In the genomic region with DNA sequence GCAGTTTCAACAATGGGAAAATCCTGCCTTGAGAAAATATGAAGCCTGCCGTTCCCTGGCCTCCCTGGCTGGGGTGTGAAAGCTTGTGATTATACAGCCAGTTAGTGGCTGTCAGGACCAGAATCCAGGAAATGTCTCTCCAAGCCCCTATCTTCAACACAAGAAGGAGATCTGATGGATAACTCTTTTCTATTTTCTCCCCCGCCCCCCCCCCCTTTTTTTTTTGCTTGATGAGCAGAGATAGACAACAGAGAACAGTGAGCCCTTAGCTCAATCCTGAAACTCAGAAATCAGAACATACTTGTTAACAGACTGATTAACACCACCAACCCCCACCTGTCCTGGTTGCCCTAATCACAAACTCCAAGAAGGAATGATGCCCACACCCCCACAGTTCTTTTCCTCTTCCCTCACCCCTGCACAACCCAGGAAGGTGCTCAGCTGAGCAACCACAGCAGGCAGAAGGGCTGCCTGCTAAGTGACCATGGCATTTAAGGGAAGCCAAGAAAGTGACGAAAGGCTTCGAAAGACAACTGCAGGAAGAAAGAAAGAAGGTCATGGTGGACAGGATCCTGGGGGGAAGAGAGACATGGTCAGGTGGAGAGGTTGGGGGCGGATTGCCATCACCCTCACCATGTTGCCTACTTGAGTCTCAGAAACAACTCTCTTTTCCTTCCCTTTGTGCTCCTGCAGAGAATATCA, we compare ENCODE assay signal across 16 cellular contexts. TPM values are rescaled to one million over a fixed set of nuclear protein-coding genes. Genes with fewer than 3 reads are reported as not detected.
DNase-seq lines count a peak whose midpoint lies in the region; ATAC-seq, FAIRE-seq and TF ChIP-seq lines count a peak whose summit lies in the region.
"Had no signal": no experiment of that assay in that cellular context is flagged by ENCODE, and none has a peak within 500 bp of the region (broad histone marks: within the 10 kb centered on the region; RNA-seq: fewer than 3 reads in every experiment).

No MANE protein-coding gene starts in this region.

- H3K4me2 ChIP-seq in Karpas-422 (ENCODE audit: low read depth, low read length, poor library complexity, severe bottlenecking) (no peak overlapping the region), K562 (ENCODE audit: insufficient read depth, low read length) (no peak overlapping the region), trophoblast cell (ENCODE audit: low read length) (no peak overlapping the region)

- peaks cover 56% of the 10 kb centered on the region for H3K4me1 ChIP-seq in Karpas-422 (ENCODE audit: low read length)
- H3K4me1 ChIP-seq in K562 (replicated peaks in 1 of 2; ENCODE audit: control insufficient read depth in 2 of 2, insufficient read depth in 2 of 2, low read length in 2 of 2): peaks cover 0 to 10% of the 10 kb centered on the region in 2 experiments; a peak in 2 of 5 replicates
- H3K4me1 ChIP-seq in trophoblast cell (ENCODE audit: control insufficient read depth in 1 of 2, insufficient read depth in 2 of 2, low read length in 2 of 2): peaks cover 20 to 27% of the 10 kb centered on the region in 2 experiments
- no peaks in the 10 kb centered on the region for H3K4me1 ChIP-seq in A673 (ENCODE audit: insufficient read depth, low read length, poor library complexity, severe bottlenecking)
- H3K4me1 ChIP-seq: left ventricle myocardium inferior, uterus had no signal

- TF ChIP-seq RAD21 in K562 (CRISPR knock-in tag; conservative IDR thresholded peaks at IDR 0.05 in 1 of 2, IDR thresholded peaks at IDR 0.05 in 1 of 2): no peak; a peak in 1 of 4 replicates

- H2BK120ac ChIP-seq in trophoblast cell (ENCODE audit: insufficient read depth, low read length, poor library complexity): peak overlapping the region; percentile 100

- H3K9me2 ChIP-seq in Karpas-422 (replicated peaks; ENCODE audit: insufficient read depth, low read length): no peaks in the 10 kb centered on the region

- FAIRE-seq in K562 (lab: Jason Lieb, UNC): no peak
- FAIRE-seq: endothelial cell of umbilical vein had no signal

- H3K27ac ChIP-seq in Karpas-422 (ENCODE audit: low read length): peak overlapping the region; percentile 96
- no peak overlapping the region for H3K27ac ChIP-seq in K562 (ENCODE audit: extremely low read depth, low read depth, low read length)
- H3K27ac ChIP-seq in trophoblast cell (ENCODE audit: low read depth, low read length): peak overlapping the region; percentile 35
- H3K27ac ChIP-seq in A673 (ENCODE audit: low read depth, low read length, poor library complexity, severe bottlenecking): no peak overlapping the region
- H3K27ac ChIP-seq: left ventricle myocardium inferior, uterus had no signal

- no peak overlapping the region for H2AFZ ChIP-seq in Karpas-422 (ENCODE audit: low read length)
- no peak overlapping the region for H2AFZ ChIP-seq in K562 (ENCODE audit: low read depth, low read length)
- H2AFZ ChIP-seq in trophoblast cell (ENCODE audit: insufficient read depth, low read length, poor library complexity): peak overlapping the region; percentile 50

- no peak overlapping the region for H3K4me3 ChIP-seq in Karpas-422 (ENCODE audit: low read length)
- H3K4me3 ChIP-seq in K562: no peak overlapping the region
- no peak overlapping the region for H3K4me3 ChIP-seq in trophoblast cell (ENCODE audit: low read depth, low read length)
- H3K4me3 ChIP-seq in A673 (ENCODE audit: low read depth, low read length, poor library complexity, severe bottlenecking): no peak overlapping the region
- H3K4me3 ChIP-seq: left ventricle myocardium inferior, uterus had no signal

- no peaks in the 10 kb centered on the region for H3K27me3 Mint-ChIP-seq in T-helper 2 cell treated with Interferon-gamma antibody and Interleukin-4, amounts not matched to agents 5 μg/mL and 100 μg/mL, for 36 hours (ENCODE audit: low read depth)

- peak overlapping the region; percentile 86 for H2BK12ac ChIP-seq in trophoblast cell (ENCODE audit: low read length)

- no peaks in the 10 kb centered on the region for H4K20me1 ChIP-seq in Karpas-422 (ENCODE audit: insufficient read depth, low read depth, low read length)
- no peaks in the 10 kb centered on the region for H4K20me1 ChIP-seq in K562 (replicated peaks; ENCODE audit: control insufficient read depth, insufficient read depth, low read length)

- peaks cover 31% of the 10 kb centered on the region for H3K79me1 ChIP-seq in trophoblast cell (ENCODE audit: low read length)

- POLR2A ChIA-PET in K562 (lab: Yijun Ruan, JAX) (no interaction called here), A673 (lab: Charles Lee; ENCODE audit: low non-redundant PET) (no interaction called here)

- H3K9me1 ChIP-seq in K562 (ENCODE audit: control insufficient read depth, insufficient read depth, low read length): no peaks in the 10 kb centered on the region

- no peaks in the 10 kb centered on the region for H3K27me3 ChIP-seq in Karpas-422 (ENCODE audit: low read length)
- peaks cover 0 to 5% of the 10 kb centered on the region in 2 experiments; a peak in 1 of 5 replicates for H3K27me3 ChIP-seq in K562 (ENCODE audit: control insufficient read depth in 2 of 2, insufficient read depth in 2 of 2, low read length in 2 of 2)
- H3K27me3 ChIP-seq in trophoblast cell (ENCODE audit: insufficient read depth, low read length): no peaks in the 10 kb centered on the region
- peaks cover 42% of the 10 kb centered on the region for H3K27me3 ChIP-seq in A673 (replicated peaks; ENCODE audit: insufficient read depth, low read depth, low read length, poor library complexity)
- H3K27me3 ChIP-seq: uterus had no signal

- H3K36me3 ChIP-seq in Karpas-422 (ENCODE audit: insufficient read depth, low read length) (no peaks in the 10 kb centered on the region), K562 (ENCODE audit: control insufficient read depth, insufficient read depth, low read length) (no peaks in the 10 kb centered on the region), trophoblast cell (ENCODE audit: control insufficient read depth in 1 of 2, insufficient read depth in 2 of 2, low read length in 2 of 2) (no peaks in the 10 kb centered on the region), A673 (ENCODE audit: insufficient read depth, low read length, poor library complexity, severe bottlenecking) (no peaks in the 10 kb centered on the region)
- H3K36me3 ChIP-seq: left ventricle myocardium inferior, uterus had no signal

- H3K27ac Mint-ChIP-seq in T-helper 2 cell treated with Interferon-gamma antibody and Interleukin-4, amounts not matched to agents 5 μg/mL and 100 μg/mL, for 36 hours: peak overlapping the region; percentile 90

- H4K91ac ChIP-seq in trophoblast cell (ENCODE audit: low read depth, low read length): peak overlapping the region; percentile 86

- no peak overlapping the region for H3K23ac ChIP-seq in trophoblast cell (ENCODE audit: low read length)

- ATAC-seq in K562: peak; percentile 28; the same call in 2 of the 3 replicates
- no peak for ATAC-seq in GM19463 (IDR thresholded peaks at IDR 0.05; ENCODE audit: unreplicated experiment)
- ATAC-seq: activated T-cell treated with anti-CD3 and anti-CD28 coated beads, Interleukin-2, amount 50 U/mL, for 4 hours had no signal

- H3K9me3 Mint-ChIP-seq in T-helper 2 cell treated with Interferon-gamma antibody and Interleukin-4, amounts not matched to agents 5 μg/mL and 100 μg/mL, for 36 hours: no peaks in the 10 kb centered on the region
- H3K9me3 Mint-ChIP-seq: activated T-cell treated with anti-CD3 and anti-CD28 coated beads, Interleukin-2, amount 50 U/mL, for 4 hours had no signal

- no peak for TF ChIP-seq EP300 in K562 (IDR thresholded peaks at IDR 0.05; ENCODE audit: low read length)

- peak overlapping the region; percentile 49 for H2AK5ac ChIP-seq in trophoblast cell (ENCODE audit: low read length)

- H4K12ac ChIP-seq in trophoblast cell (ENCODE audit: low read depth, low read length): no peak overlapping the region

- no peak for TF ChIP-seq POLR2A in K562 (conservative IDR thresholded peaks at IDR 0.05)

- H3K9ac ChIP-seq in Karpas-422 (ENCODE audit: low read length): no peak overlapping the region
- no peak overlapping the region for H3K9ac ChIP-seq in K562 (ENCODE audit: insufficient read depth in 1 of 2, low read depth in 2 of 2, low read length in 2 of 2)
- H3K9ac ChIP-seq in trophoblast cell (ENCODE audit: low read length): no peak overlapping the region

- no peak for DNase-seq in T-helper 2 cell treated with Interferon-gamma antibody and Interleukin-4, amounts not matched to agents 5 μg/mL and 100 μg/mL, for 36 hours (ENCODE audit: low spot score)
- no peak for DNase-seq in T-helper 2 cell
- DNase-seq in Karpas-422: no peak
- DNase-seq in K562 (ENCODE audit: extremely low read depth in 1 of 4, low spot score in 3 of 4): no peak
- peak in 1 of 2 donors; percentile 38 for DNase-seq in trophoblast cell
- no peak for DNase-seq in epidermal melanocyte (ENCODE audit: insufficient read length, low spot score)
- no peak for DNase-seq in A673 (ENCODE audit: low spot score)
- DNase-seq: activated T-cell treated with anti-CD3 and anti-CD28 coated beads, Interleukin-2, amount 50 U/mL, for 4 hours; DMS53; left ventricle myocardium inferior; NCI-H1048; stimulated activated CD4-positive, alpha-beta T cell treated with anti-CD3 and anti-CD28 coated beads, Interleukin-15, amount 100 ng/mL, for 24 hours; uterus had no signal

- no peaks in the 10 kb centered on the region for H3K9me3 ChIP-seq in Karpas-422 (ENCODE audit: low read length)
- no peaks in the 10 kb centered on the region for H3K9me3 ChIP-seq in K562 (replicated peaks; ENCODE audit: control insufficient read depth, insufficient read depth, low read depth, low read length)
- H3K9me3 ChIP-seq in trophoblast cell (ENCODE audit: insufficient read depth, low read depth, low read length): no peaks in the 10 kb centered on the region
- no peaks in the 10 kb centered on the region for H3K9me3 ChIP-seq in A673 (ENCODE audit: low read depth, low read length, poor library complexity, severe bottlenecking)
- H3K9me3 ChIP-seq: left ventricle myocardium inferior, uterus had no signal

- TF ChIP-seq CTCF in K562 (IDR thresholded peaks at IDR 0.05 in 2 of 3, conservative IDR thresholded peaks at IDR 0.05 in 1 of 3; ENCODE audit: insufficient read depth in 2 of 3, low read depth in 1 of 3, low read length in 3 of 3): no peak
- no peak for TF ChIP-seq CTCF in A673 (conservative IDR thresholded peaks at IDR 0.05; ENCODE audit: low read depth, low read length)

- no peaks in the 10 kb centered on the region for H3K36me3 Mint-ChIP-seq in T-helper 2 cell treated with Interferon-gamma antibody and Interleukin-4, amounts not matched to agents 5 μg/mL and 100 μg/mL, for 36 hours (ENCODE audit: low read depth)

- H3K4me3 Mint-ChIP-seq in T-helper 2 cell treated with Interferon-gamma antibody and Interleukin-4, amounts not matched to agents 5 μg/mL and 100 μg/mL, for 36 hours: peak overlapping the region; percentile 74

- H3K4me1 Mint-ChIP-seq in T-helper 2 cell treated with Interferon-gamma antibody and Interleukin-4, amounts not matched to agents 5 μg/mL and 100 μg/mL, for 36 hours (ENCODE audit: low read depth): peaks cover 67% of the 10 kb centered on the region

- H3K79me2 ChIP-seq in Karpas-422 (ENCODE audit: low read length) (no peaks in the 10 kb centered on the region), K562 (ENCODE audit: control insufficient read depth, insufficient read depth, low read length) (no peaks in the 10 kb centered on the region), trophoblast cell (ENCODE audit: control insufficient read depth, insufficient read depth, low read length, poor library complexity) (peaks cover 5% of the 10 kb centered on the region)

- peak overlapping the region; percentile 30 for H4K8ac ChIP-seq in trophoblast cell (ENCODE audit: low read depth, low read length)

- peak overlapping the region; percentile 43 for H3K18ac ChIP-seq in trophoblast cell (ENCODE audit: low read length)

- BruUV-seq in K562 (replicated peaks; lab: Mats Ljungman, UMichigan): no TSS peak
- BruUV-seq in A673 (replicated peaks; lab: Mats Ljungman, UMichigan): no TSS peak

- in situ Hi-C loops in K562 (cut with MboI): no loop called here

- CTCF ChIA-PET in K562 (lab: Yijun Ruan, JAX; ENCODE audit: low intra/inter-chr PET ratio): no interaction called here
- CTCF ChIA-PET in A673 (lab: Charles Lee): no interaction called here

- intact Hi-C loops in K562 (cut with micrococcal nuclease): loop anchor here (10.0 kb wide), 1 partner anchor 452 kb away; no protein-coding TSS in a partner anchor
- intact Hi-C loops in A673 (cut with micrococcal nuclease; ENCODE audit: unreplicated experiment): no loop called here

- H3K14ac ChIP-seq in trophoblast cell (ENCODE audit: low read length): peak overlapping the region; percentile 57

- WGBS in K562 (ENCODE audit: insufficient coverage, low coverage, missing lambda C conversion rate): 13% methylated on average over 5 of the region's 5 CpGs
- WGBS in trophoblast cell (ENCODE audit: extremely low coverage, insufficient coverage, insufficient read length): no CpG with 5 or more reads among the region's 5 CpGs

- H3K4ac ChIP-seq in trophoblast cell (ENCODE audit: low read depth, low read length): peak overlapping the region; percentile 50

- peak overlapping the region; percentile 84 for H2BK5ac ChIP-seq in trophoblast cell (ENCODE audit: low read depth, low read length, poor library complexity)

RNA-seq across cellular contexts. Expression of gene DENND2D, which starts 12.3 kb away (rescaled TPM):
- 80.2 and 90.9 TPM in 2 replicates for total RNA-seq in Karpas-422 (2014; rRNA removed; shearing (Covaris generic); ENCODE audit: low replicate concordance)
- total RNA-seq in K562 (2011; cell fraction: chromatin; rRNA removed; ENCODE audit: low replicate concordance): not detected in 2 replicates
- not detected in 2 replicates for total RNA-seq in K562 (2011; cell fraction: nucleolus; rRNA removed)
- not detected in 2 replicates for total RNA-seq in K562 (2011; cell fraction: nucleoplasm; rRNA removed)
- total RNA-seq in K562 (2014; rRNA removed) (not detected in 2 replicates), K562 (2014; rRNA removed; fragmentation: Illumina TruSeq; extraction: Trizol) (not detected in 2 replicates), K562 (2015; rRNA removed; fragmentation: Illumina TruSeq; extraction: Trizol) (0.15 TPM in 1 of 2 replicates, not detected in the other), K562 (2021) (0.36 and 0.44 TPM in 2 replicates), A673 (2021) (not detected in 2 replicates)
- polyA plus RNA-seq in K562 (2011; rRNA removed) (not detected in 2 replicates), K562 (2014; fragmentation: Illumina TruSeq; extraction: Trizol) (0.13 TPM in 1 of 2 replicates, not detected in the other), K562 (2014; fragmentation: Nextera tagmentation; extraction: Ambion mirVana) (under 1 TPM in 1 of 2 experiments, not detected in 1; 0.08 TPM), K562 (2014; rRNA removed) (not detected in 2 replicates)
- polyA plus RNA-seq in K562 (2011; cell fraction: cytosol; rRNA removed): 0.10 TPM in 1 of 2 replicates, not detected in the other
- not detected in 2 replicates for polyA plus RNA-seq in K562 (2011; cell fraction: nucleus; rRNA removed)
- polyA plus RNA-seq in K562 (2012): 0.17 and 0.33 TPM in 2 replicates
- polyA minus RNA-seq in K562 (2011; rRNA and poly(A)+ RNA removed): 0.11 TPM in 1 of 2 replicates, not detected in the other
- not detected in 2 replicates for polyA minus RNA-seq in K562 (2011; cell fraction: cytosol; rRNA and poly(A)+ RNA removed)
- polyA minus RNA-seq in K562 (2011; cell fraction: nucleus; rRNA and poly(A)+ RNA removed): 0.13 TPM in 1 of 2 replicates, not detected in the other
- 4.9 and 5.1 TPM in 2 replicates for polyA plus RNA-seq in trophoblast cell (2013)
- total RNA-seq: osteocyte had no signal

RNA-seq across cellular contexts. Expression of gene CHI3L2, which starts 14.7 kb away (rescaled TPM):
- total RNA-seq in Karpas-422 (2014; rRNA removed; shearing (Covaris generic); ENCODE audit: low replicate concordance): not detected in 2 replicates
- not detected in 2 replicates for total RNA-seq in K562 (2011; cell fraction: chromatin; rRNA removed; ENCODE audit: low replicate concordance)
- total RNA-seq in K562 (2011; cell fraction: nucleolus; rRNA removed): not detected in 2 replicates
- total RNA-seq in K562 (2011; cell fraction: nucleoplasm; rRNA removed): not detected in 2 replicates
- total RNA-seq in K562 (2014; rRNA removed) (not detected in 2 replicates), K562 (2014; rRNA removed; fragmentation: Illumina TruSeq; extraction: Trizol) (not detected in 2 replicates), K562 (2015; rRNA removed; fragmentation: Illumina TruSeq; extraction: Trizol) (0.07 TPM in 1 of 2 replicates, not detected in the other), K562 (2021) (0.27 TPM in 1 of 2 replicates, not detected in the other), A673 (2021) (not detected in 2 replicates)
- polyA plus RNA-seq in K562 (2011; rRNA removed) (0.05 and 0.15 TPM in 2 replicates), K562 (2014; fragmentation: Illumina TruSeq; extraction: Trizol) (not detected in 2 replicates), K562 (2014; fragmentation: Nextera tagmentation; extraction: Ambion mirVana) (not detected), K562 (2014; rRNA removed) (0.22 TPM in 1 of 2 replicates, not detected in the other)
- polyA plus RNA-seq in K562 (2011; cell fraction: cytosol; rRNA removed): 0.19 TPM in 1 of 2 replicates, not detected in the other
- polyA plus RNA-seq in K562 (2011; cell fraction: nucleus; rRNA removed): not detected in 2 replicates
- 0.12 and 0.15 TPM in 2 replicates for polyA plus RNA-seq in K562 (2012)
- not detected in 2 replicates for polyA minus RNA-seq in K562 (2011; rRNA and poly(A)+ RNA removed)
- polyA minus RNA-seq in K562 (2011; cell fraction: cytosol; rRNA and poly(A)+ RNA removed): not detected in 2 replicates
- not detected in 2 replicates for polyA minus RNA-seq in K562 (2011; cell fraction: nucleus; rRNA and poly(A)+ RNA removed)
- polyA plus RNA-seq in trophoblast cell (2013): 1.3 and 1.8 TPM in 2 replicates
- total RNA-seq: endothelial cell of umbilical vein, osteocyte had no signal
- polyA plus RNA-seq: endothelial cell of umbilical vein had no signal

Comparison
In these comparisons a context has a peak if more than half of its experiments do, and no peak if none do; other contexts are left out.
1. H3K27ac ChIP-seq: peak in Karpas-422 (single experiment) and trophoblast cell (single experiment); none in K562 (single experiment) and A673 (single experiment).
2. RNA of gene DENND2D, which starts 12.3 kb away (total RNA-seq): 80.2 to 90.9 TPM in Karpas-422; not detected in A673 and 0.15 to 0.44 TPM in K562; every median in the first group is over 10 times any median in the second.